13 cellular contexts compared by ENCODE assay signal in the genomic region with DNA sequence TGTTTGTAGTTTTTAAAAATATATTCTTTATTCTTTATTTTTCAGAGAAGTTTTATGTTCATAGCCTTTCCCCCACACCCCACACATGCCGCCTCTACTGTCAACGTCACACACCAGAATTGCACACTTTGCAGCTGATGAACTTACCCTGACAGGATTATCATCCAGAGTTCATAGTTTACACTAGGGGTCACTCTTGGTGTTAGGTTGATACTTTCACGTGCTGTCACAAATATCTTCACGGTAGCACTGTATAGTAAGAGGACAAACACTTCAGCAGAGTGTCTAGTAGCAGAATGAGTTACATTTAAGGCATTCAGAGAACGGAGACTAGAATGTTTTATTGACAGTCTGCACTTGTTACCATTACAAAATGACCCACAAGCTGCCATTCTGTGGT. TPM values are rescaled to one million over a fixed set of nuclear protein-coding genes. Genes with fewer than 3 reads are reported as not detected.
DNase-seq lines count a peak whose midpoint lies in the region; ATAC-seq lines count a peak whose summit lies in the region.
"Had no signal": no experiment of that assay in that cellular context is flagged by ENCODE, and none has a peak within 500 bp of the region (broad histone marks: within the 10 kb centered on the region; RNA-seq: fewer than 3 reads in every experiment).

No MANE protein-coding gene starts in this region.

- no peaks in the 10 kb centered on the region for H3K27me3 Mint-ChIP-seq in stimulated activated naive CD8-positive, alpha-beta T cell treated with anti-CD3 and anti-CD28 coated beads, Interleukin-15, amount 100 ng/mL, for 72 hours
- H3K27me3 Mint-ChIP-seq in activated CD4-positive, alpha-beta T cell treated with anti-CD3 and anti-CD28 coated beads for 36 hours, result peaks cover 4% of the 10 kb centered on the region

- H3K36me3 Mint-ChIP-seq in activated CD4-positive, alpha-beta T cell treated with anti-CD3 and anti-CD28 coated beads for 36 hours (ENCODE audit: low read depth), result no peaks in the 10 kb centered on the region
- H3K36me3 Mint-ChIP-seq: CD14-positive monocyte had no signal

- H3K9me3 Mint-ChIP-seq in stimulated activated naive CD8-positive, alpha-beta T cell treated with anti-CD3 and anti-CD28 coated beads, Interleukin-15, amount 100 ng/mL, for 72 hours, result no peaks in the 10 kb centered on the region
- H3K9me3 Mint-ChIP-seq in activated CD4-positive, alpha-beta T cell treated with anti-CD3 and anti-CD28 coated beads for 36 hours (ENCODE audit: low read depth), result no peaks in the 10 kb centered on the region

- no peak for DNase-seq in stimulated activated naive CD8-positive, alpha-beta T cell treated with anti-CD3 and anti-CD28 coated beads, Interleukin-15, amount 100 ng/mL, for 72 hours
- no peak for DNase-seq in stimulated activated naive CD8-positive, alpha-beta T cell treated with anti-CD3 and anti-CD28 coated beads, Interleukin-15, Interleukin-2, amounts not matched to agents 100 U/mL and 50 U/mL, for 24 hours
- DNase-seq in NCI-H460 (ENCODE audit: extremely low read depth, low read depth) (peak; percentile 9), foreskin melanocyte (no peak), AG08396 (ENCODE audit: low spot score) (no peak), midbrain (lab: John Stamatoyannopoulos, UW) (no peak)
- no peak for DNase-seq in activated CD4-positive, alpha-beta T cell treated with anti-CD3 and anti-CD28 coated beads for 36 hours
- DNase-seq: activated CD8-positive, alpha-beta memory T cell treated with anti-CD3 and anti-CD28 coated beads for 24 hours; caudate nucleus; NCI-H226 had no signal

- no peak overlapping the region for H3K27ac Mint-ChIP-seq in stimulated activated naive CD8-positive, alpha-beta T cell treated with anti-CD3 and anti-CD28 coated beads, Interleukin-15, amount 100 ng/mL, for 72 hours
- H3K27ac Mint-ChIP-seq in activated CD4-positive, alpha-beta T cell treated with anti-CD3 and anti-CD28 coated beads for 36 hours, result no peak overlapping the region
- H3K27ac Mint-ChIP-seq: CD14-positive monocyte had no signal

- intact Hi-C loops in activated CD4-positive, alpha-beta T cell treated with anti-CD3 and anti-CD28 coated beads for 36 hours (cut with DNase I, micrococcal nuclease), result no loop called here

- peak; percentile 46 for ATAC-seq in stimulated activated naive CD8-positive, alpha-beta T cell treated with anti-CD3 and anti-CD28 coated beads, Interleukin-15, amount 100 ng/mL, for 72 hours
- no peak for ATAC-seq in stimulated activated naive CD8-positive, alpha-beta T cell treated with anti-CD3 and anti-CD28 coated beads, Interleukin-15, Interleukin-2, amounts not matched to agents 100 U/mL and 50 U/mL, for 24 hours
- peak; percentile 39 for ATAC-seq in esophagus mucosa
- ATAC-seq in activated CD4-positive, alpha-beta T cell treated with anti-CD3 and anti-CD28 coated beads for 36 hours, result no peak

- no peaks in the 10 kb centered on the region for H3K4me1 Mint-ChIP-seq in stimulated activated naive CD8-positive, alpha-beta T cell treated with anti-CD3 and anti-CD28 coated beads, Interleukin-15, amount 100 ng/mL, for 72 hours
- no peaks in the 10 kb centered on the region for H3K4me1 Mint-ChIP-seq in activated CD4-positive, alpha-beta T cell treated with anti-CD3 and anti-CD28 coated beads for 36 hours

- H3K4me3 Mint-ChIP-seq in stimulated activated naive CD8-positive, alpha-beta T cell treated with anti-CD3 and anti-CD28 coated beads, Interleukin-15, amount 100 ng/mL, for 72 hours, result no peak overlapping the region
- H3K4me3 Mint-ChIP-seq in activated CD4-positive, alpha-beta T cell treated with anti-CD3 and anti-CD28 coated beads for 36 hours, result no peak overlapping the region
- H3K4me3 Mint-ChIP-seq: CD14-positive monocyte had no signal

- CTCF ChIA-PET in activated CD4-positive, alpha-beta T cell treated with anti-CD3 and anti-CD28 coated beads for 36 hours (lab: Charles Lee), result interaction anchor here (0.6 to 0.9 kb wide), 2 partner anchors 10 to 139 kb away, joined by 3 read pairs; no protein-coding TSS in a partner anchor

- POLR2A ChIA-PET in activated CD4-positive, alpha-beta T cell treated with anti-CD3 and anti-CD28 coated beads for 36 hours (lab: Charles Lee), result interaction anchor here (0.6 kb wide), 1 partner anchor 23 kb away, joined by 4 read pairs; no protein-coding TSS in a partner anchor

RNA-seq across cellular contexts. Expression of a gene that starts 5.2 kb away (rescaled TPM):
- total RNA-seq in NCI-H460 (2014; rRNA removed; shearing (Covaris generic)), result not detected in 2 replicates
- not detected in 2 replicates for polyA plus RNA-seq in NCI-H460 (2014; cell fraction: nucleus; rRNA removed)
- total RNA-seq in esophagus mucosa, result not detected
- not detected for total RNA-seq in activated CD4-positive, alpha-beta T cell treated with anti-CD3 and anti-CD28 coated beads for 36 hours
- total RNA-seq: skeletal muscle tissue had no signal
- polyA plus RNA-seq: CD14-positive monocyte had no signal

RNA-seq across cellular contexts. Expression of a gene that starts 20.8 kb away (rescaled TPM):
- total RNA-seq in NCI-H460 (2014; rRNA removed; shearing (Covaris generic)), result not detected in 2 replicates
- polyA plus RNA-seq in NCI-H460 (2014; cell fraction: nucleus; rRNA removed), result not detected in 2 replicates
- total RNA-seq in esophagus mucosa, result not detected
- not detected for total RNA-seq in activated CD4-positive, alpha-beta T cell treated with anti-CD3 and anti-CD28 coated beads for 36 hours
- polyA plus RNA-seq: CD14-positive monocyte had no signal

RNA-seq across cellular contexts. Expression of a gene that starts 30.8 kb away (rescaled TPM):
- total RNA-seq in NCI-H460 (2014; rRNA removed; shearing (Covaris generic)), result not detected in 2 replicates
- polyA plus RNA-seq in NCI-H460 (2014; cell fraction: nucleus; rRNA removed), result not detected in 2 replicates
- total RNA-seq in esophagus mucosa, result not detected
- not detected for total RNA-seq in activated CD4-positive, alpha-beta T cell treated with anti-CD3 and anti-CD28 coated beads for 36 hours
- total RNA-seq: skeletal muscle tissue had no signal

RNA-seq across cellular contexts. Expression of a gene that starts 48.6 kb away (rescaled TPM):
- not detected in 2 replicates for total RNA-seq in NCI-H460 (2014; rRNA removed; shearing (Covaris generic))
- not detected in 2 replicates for polyA plus RNA-seq in NCI-H460 (2014; cell fraction: nucleus; rRNA removed)
- not detected for total RNA-seq in esophagus mucosa
- not detected for total RNA-seq in activated CD4-positive, alpha-beta T cell treated with anti-CD3 and anti-CD28 coated beads for 36 hours
- total RNA-seq: skeletal muscle tissue had no signal
- polyA plus RNA-seq: CD14-positive monocyte had no signal

RNA-seq across cellular contexts. Expression of a gene that starts 50.7 kb away (rescaled TPM):
- not detected in 2 replicates for total RNA-seq in NCI-H460 (2014; rRNA removed; shearing (Covaris generic))
- polyA plus RNA-seq in NCI-H460 (2014; cell fraction: nucleus; rRNA removed), result not detected in 2 replicates
- not detected for total RNA-seq in esophagus mucosa
- total RNA-seq in activated CD4-positive, alpha-beta T cell treated with anti-CD3 and anti-CD28 coated beads for 36 hours, result not detected
- total RNA-seq: skeletal muscle tissue had no signal
- polyA plus RNA-seq: CD14-positive monocyte had no signal

Comparison
In these comparisons a context has a peak if more than half of its experiments do, and no peak if none do; other contexts are left out.
1. ATAC-seq: peak in stimulated activated naive CD8-positive, alpha-beta T cell treated with anti-CD3 and anti-CD28 coated beads, Interleukin-15, amount 100 ng/mL, for 72 hours (single experiment) and esophagus mucosa (single experiment); none in stimulated activated naive CD8-positive, alpha-beta T cell treated with anti-CD3 and anti-CD28 coated beads, Interleukin-15, Interleukin-2, amounts not matched to agents 100 U/mL and 50 U/mL, for 24 hours (single experiment) and activated CD4-positive, alpha-beta T cell treated with anti-CD3 and anti-CD28 coated beads for 36 hours (single experiment).